8 cellular contexts compared by ENCODE assay signal in the genomic region with DNA sequence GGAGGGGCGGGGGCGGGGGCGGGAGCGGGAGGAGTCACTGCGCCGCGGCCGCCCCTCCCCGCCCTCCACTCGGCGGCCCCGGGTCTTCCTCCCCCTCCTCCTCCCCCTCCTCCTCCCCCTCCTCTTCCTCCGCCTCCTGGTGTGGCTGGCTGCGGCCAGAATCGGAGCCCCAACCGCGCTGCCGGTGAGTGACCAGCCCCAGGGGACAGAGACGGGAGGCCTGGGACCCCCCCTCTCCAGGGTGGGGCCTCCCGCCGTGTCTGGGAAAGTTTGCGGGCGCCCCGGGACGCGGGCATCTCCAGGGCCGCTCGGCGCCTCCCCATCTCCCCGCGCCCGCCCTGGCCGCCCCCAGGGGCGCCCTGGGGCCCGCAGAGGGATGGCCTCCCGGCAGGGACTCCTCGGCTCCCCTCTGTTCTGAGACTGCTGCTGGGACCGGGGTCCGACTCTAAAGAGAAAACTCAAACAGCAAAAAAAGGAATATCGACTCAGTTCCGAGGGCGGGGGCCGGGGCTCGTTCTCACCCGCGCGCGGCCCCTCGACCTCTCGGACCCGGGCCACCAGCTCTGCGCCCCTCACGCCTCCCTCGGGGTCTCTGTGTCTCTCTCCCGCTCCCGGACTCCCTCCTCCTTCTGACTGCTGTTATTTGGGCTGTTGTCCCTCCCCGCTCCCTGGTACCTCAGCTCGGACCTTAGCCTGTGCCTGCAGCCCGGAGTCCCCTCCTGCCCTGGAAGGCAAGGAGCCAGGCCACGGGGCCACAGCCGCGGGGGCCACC. TPM values are rescaled to one million over a fixed set of nuclear protein-coding genes. Genes with fewer than 3 reads are reported as not detected.
DNase-seq lines count a peak whose midpoint lies in the region; ATAC-seq and TF ChIP-seq lines count a peak whose summit lies in the region.

A gene with protein sequence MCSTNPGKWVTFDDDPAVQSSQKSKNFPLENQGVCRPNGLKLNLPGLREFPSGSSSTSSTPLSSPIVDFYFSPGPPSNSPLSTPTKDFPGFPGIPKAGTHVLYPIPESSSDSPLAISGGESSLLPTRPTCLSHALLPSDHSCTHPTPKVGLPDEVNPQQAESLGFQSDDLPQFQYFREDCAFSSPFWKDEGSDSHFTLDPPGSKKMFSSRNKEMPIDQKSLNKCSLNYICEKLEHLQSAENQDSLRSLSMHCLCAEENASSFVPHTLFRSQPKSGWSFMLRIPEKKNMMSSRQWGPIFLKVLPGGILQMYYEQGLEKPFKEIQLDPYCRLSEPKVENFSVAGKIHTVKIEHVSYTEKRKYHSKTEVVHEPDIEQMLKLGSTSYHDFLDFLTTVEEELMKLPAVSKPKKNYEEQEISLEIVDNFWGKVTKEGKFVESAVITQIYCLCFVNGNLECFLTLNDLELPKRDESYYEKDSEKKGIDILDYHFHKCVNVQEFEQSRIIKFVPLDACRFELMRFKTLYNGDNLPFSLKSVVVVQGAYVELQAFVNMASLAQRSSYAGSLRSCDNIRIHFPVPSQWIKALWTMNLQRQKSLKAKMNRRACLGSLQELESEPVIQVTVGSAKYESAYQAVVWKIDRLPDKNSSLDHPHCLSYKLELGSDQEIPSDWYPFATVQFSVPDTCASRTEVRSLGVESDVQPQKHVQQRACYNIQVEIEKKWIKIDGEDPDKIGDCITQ (plus strand): TSS at position 122 of the 772 bp plus-strand sequence. CDS start 50,480 bp downstream, outside the sequence.

- H3K9ac ChIP-seq in fibroblast of lung (ENCODE audit: insufficient read depth, low read length), result peak within 1 kb of the TSS; percentile 71

- H3K4me1 ChIP-seq in fibroblast of lung (ENCODE audit: control insufficient read depth, extremely low read depth, insufficient read depth, low read length) (no peaks in the 10 kb centered on the region), urinary bladder (ENCODE audit: insufficient read depth) (no peaks in the 10 kb centered on the region)

- H3K9me3 Mint-ChIP-seq in natural killer cell, result no peaks in the 10 kb centered on the region

- no peaks in the 10 kb centered on the region for H3K9me3 ChIP-seq in fibroblast of lung (ENCODE audit: control insufficient read depth, insufficient read depth, low read depth, low read length)

- intact Hi-C loops in natural killer cell (cut with micrococcal nuclease), result no loop called here

- H3K36me3 ChIP-seq in fibroblast of lung (ENCODE audit: control insufficient read depth, insufficient read depth, low read length), result no peaks in the 10 kb centered on the region
- H3K36me3 ChIP-seq in urinary bladder (ENCODE audit: insufficient read depth), result no peaks in the 10 kb centered on the region

- WGBS in urinary bladder, result under 1% methylated on average over 57 of the region's 62 CpGs

- peaks cover 11 to 20% of the 10 kb centered on the region in 2 donors for H3K4me1 Mint-ChIP-seq in natural killer cell

- no peaks in the 10 kb centered on the region for H3K79me2 ChIP-seq in fibroblast of lung (ENCODE audit: control insufficient read depth, insufficient read depth, low read length)

- peak within 1 kb of the TSS; percentile 45 for H3K27ac ChIP-seq in fibroblast of lung (ENCODE audit: insufficient read depth, low read length)
- peak within 1 kb of the TSS; percentile 60 for H3K27ac ChIP-seq in urinary bladder (ENCODE audit: low read depth)

- DNase-seq in A172 (ENCODE audit: low spot score), result peak; percentile 29
- peak; percentile 38 for DNase-seq in KBM-7
- peak; percentile 3 for DNase-seq in activated T-cell treated with anti-CD3 and anti-CD28 coated beads for 24 hours (ENCODE audit: low read depth)
- DNase-seq in fibroblast of lung (ENCODE audit: low read depth in 2 of 2), result peak; percentile 43 to 57
- peak; percentile 17 for DNase-seq in natural killer cell

- H3K36me3 Mint-ChIP-seq in natural killer cell, result no peaks in the 10 kb centered on the region

- H3K27me3 ChIP-seq in fibroblast of lung (ENCODE audit: control insufficient read depth, insufficient read depth, low read length), result no peaks in the 10 kb centered on the region

- H3K27ac Mint-ChIP-seq in natural killer cell, result peak within 1 kb of the TSS in 1 of 2 donors; percentile 85

- peak within 1 kb of the TSS; percentile 70 to 87 (median 78) for H3K4me3 ChIP-seq in fibroblast of lung (replicated peaks in 1 of 4; ENCODE audit: control extremely low read depth in 1 of 4, insufficient read depth in 1 of 4, low read depth in 3 of 4, low read length in 4 of 4)
- peak within 1 kb of the TSS; percentile 77 for H3K4me3 ChIP-seq in urinary bladder (ENCODE audit: low read depth, low read length)

- in situ Hi-C loops in KBM-7 (cut with MboI; ENCODE audit: low pct_unique_long_range_greater_than_20kb, low sequenced_read_pairs), result no loop called here

- ATAC-seq in GM18858 (IDR thresholded peaks at IDR 0.05; ENCODE audit: unreplicated experiment), result peak; percentile 56
- ATAC-seq in natural killer cell, result peak; percentile 59 to 78 (median 77)
- ATAC-seq in GM19455 (IDR thresholded peaks at IDR 0.05; ENCODE audit: unreplicated experiment), result no peak

- TF ChIP-seq CTCF in fibroblast of lung (conservative IDR thresholded peaks at IDR 0.05 in 1 of 2, IDR thresholded peaks at IDR 0.05 in 1 of 2; ENCODE audit: low read depth in 1 of 2, low read length in 2 of 2) (peak in 1 of 2 donors; percentile 18), natural killer cell (IDR thresholded peaks at IDR 0.05) (no peak)

- peak within 1 kb of the TSS; percentile 48 for H2AFZ ChIP-seq in fibroblast of lung (ENCODE audit: low read length)

- H3K4me3 Mint-ChIP-seq in natural killer cell, result peak within 1 kb of the TSS; percentile 96

- peaks cover 0 to 4% of the 10 kb centered on the region in 2 donors for H3K27me3 Mint-ChIP-seq in natural killer cell (ENCODE audit: low read depth in 2 of 2)

- H3K4me2 ChIP-seq in fibroblast of lung (ENCODE audit: extremely low read depth, insufficient read depth, low read length), result peak within 1 kb of the TSS; percentile 72

- no peaks in the 10 kb centered on the region for H4K20me1 ChIP-seq in fibroblast of lung (ENCODE audit: control insufficient read depth, extremely low read depth, insufficient read depth, low read length)

RNA-seq across cellular contexts. Expression of the gene that starts here (rescaled TPM):
- 2.5 and 3.4 TPM in 2 replicates for total RNA-seq in A172 (2014; rRNA removed; shearing (Covaris generic))
- total RNA-seq in fibroblast of lung (12.1 and 16.7 TPM in 2 replicates), natural killer cell (1 to 10 TPM; 1.8 to 4.5 (median 3.0) TPM), urinary bladder (68.0 TPM)
- polyA plus RNA-seq in fibroblast of lung (5.5 and 11.3 TPM in 2 replicates), urinary bladder (57.0 TPM)
- polyA plus RNA-seq in fibroblast of lung (2012), result 3.3 and 6.4 TPM in 2 replicates
- polyA minus RNA-seq in fibroblast of lung (ENCODE audit: low replicate concordance), result 2.5 and 3.4 TPM in 2 replicates
